Comparison of ENCODE assay signal across 19 cellular contexts in the genomic region with DNA sequence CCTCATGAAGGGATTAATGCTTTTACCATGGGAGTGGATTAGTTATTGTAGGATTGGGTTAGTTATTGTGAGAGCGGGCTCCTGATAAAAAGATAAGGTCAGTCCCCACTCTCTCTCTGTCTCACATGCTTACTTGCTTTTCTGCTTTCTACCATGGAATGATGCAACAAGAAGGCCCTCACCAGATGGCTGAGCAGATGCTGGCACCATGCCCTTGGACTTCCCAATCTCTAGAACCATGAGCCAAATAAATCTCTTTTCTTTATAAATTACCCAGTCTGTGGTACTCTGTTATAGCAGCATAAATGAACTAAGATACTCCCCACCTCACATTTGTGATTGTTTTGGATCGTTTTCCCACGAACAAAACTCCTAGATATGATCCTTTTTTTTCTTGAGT.
DNase-seq lines count a peak whose midpoint lies in the region; ATAC-seq and TF ChIP-seq lines count a peak whose summit lies in the region.
"Had no signal": no experiment of that assay in that cellular context is flagged by ENCODE, and none has a peak within 500 bp of the region (broad histone marks: within the 10 kb centered on the region; RNA-seq: fewer than 3 reads in every experiment).

No MANE protein-coding gene starts in this region.

- peak; percentile 8 to 36 for ATAC-seq in left cardiac atrium
- ATAC-seq: activated CD8-positive, alpha-beta memory T cell treated with anti-CD3 and anti-CD28 coated beads, Interleukin-2, amount 10 ng/mL, durations not matched to agents 7 days and 5 days; activated naive CD4-positive, alpha-beta T cell treated with anti-CD3 and anti-CD28 coated beads, Interleukin-2, amount 50 U/mL, for 72 hours; gastroesophageal sphincter had no signal

- H3K27ac Mint-ChIP-seq in mesothelial cell of epicardium, result no peak overlapping the region
- H3K27ac Mint-ChIP-seq: activated CD8-positive, alpha-beta memory T cell treated with anti-CD3 and anti-CD28 coated beads, Interleukin-2, amount 10 ng/mL, durations not matched to agents 7 days and 5 days; activated naive CD4-positive, alpha-beta T cell treated with anti-CD3 and anti-CD28 coated beads, Interleukin-2, amount 50 U/mL, for 72 hours; CD4-positive, alpha-beta T cell; IgD-negative memory B cell; neural progenitor cell; stimulated activated effector memory CD8-positive, alpha-beta T cell treated with anti-CD3 and anti-CD28 coated beads, Interleukin-12 subunit alpha, Interleukin-12 subunit beta, amount 100 ng/mL, for 72 hours had no signal

- DNase-seq in DMS 273 (lab: John Stamatoyannopoulos, UW; ENCODE audit: unreplicated experiment) (peak; percentile 90), NCI-H226 (peak; percentile 6), cerebellum (ENCODE audit: low spot score) (peak; percentile 23), left cardiac atrium (peak; percentile 72), mesothelial cell of epicardium (ENCODE audit: low spot score in 2 of 2, unreplicated experiment in 2 of 2) (no peak), dedifferentiated amniotic fluid mesenchymal stem cell (ENCODE audit: extremely low spot score) (no peak)
- no peak for DNase-seq in activated naive CD4-positive, alpha-beta T cell (lab: John Stamatoyannopoulos, UW)
- DNase-seq: activated CD4-positive, alpha-beta T cell treated with anti-CD3 and anti-CD28 coated beads for 4 hours; activated CD8-positive, alpha-beta memory T cell treated with anti-CD3 and anti-CD28 coated beads, Interleukin-2, amount 10 ng/mL, durations not matched to agents 7 days and 5 days; CD4-positive, alpha-beta T cell; NCI-H1417 treated with DMSO at 0.1 percent for 48 hours; SIG-M5; small intestine; stimulated activated CD4-positive, alpha-beta T cell treated with anti-CD3 and anti-CD28 coated beads, Interleukin-2, amount 100 ng/mL, for 24 hours had no signal

- H3K9me3 Mint-ChIP-seq in mesothelial cell of epicardium, result peaks cover 20% of the 10 kb centered on the region
- H3K9me3 Mint-ChIP-seq: neural progenitor cell had no signal

- intact Hi-C loops in left cardiac atrium (cut with DNase I), result no loop called here

- H3K4me1 Mint-ChIP-seq in mesothelial cell of epicardium, result peaks cover 9% of the 10 kb centered on the region
- H3K4me1 Mint-ChIP-seq: activated CD8-positive, alpha-beta memory T cell treated with anti-CD3 and anti-CD28 coated beads, Interleukin-2, amount 10 ng/mL, durations not matched to agents 7 days and 5 days; neural progenitor cell; stimulated activated effector memory CD8-positive, alpha-beta T cell treated with anti-CD3 and anti-CD28 coated beads, Interleukin-12 subunit alpha, Interleukin-12 subunit beta, amount 100 ng/mL, for 72 hours had no signal

- H3K27me3 Mint-ChIP-seq in mesothelial cell of epicardium (ENCODE audit: low read depth), result no peaks in the 10 kb centered on the region

- H3K36me3 Mint-ChIP-seq in mesothelial cell of epicardium, result peaks cover 10% of the 10 kb centered on the region
- H3K36me3 Mint-ChIP-seq: activated CD8-positive, alpha-beta memory T cell treated with anti-CD3 and anti-CD28 coated beads, Interleukin-2, amount 10 ng/mL, durations not matched to agents 7 days and 5 days; neural progenitor cell; stimulated activated effector memory CD8-positive, alpha-beta T cell treated with anti-CD3 and anti-CD28 coated beads, Interleukin-12 subunit alpha, Interleukin-12 subunit beta, amount 100 ng/mL, for 72 hours had no signal

- TF ChIP-seq CTCF in mesothelial cell of epicardium (IDR thresholded peaks at IDR 0.05; ENCODE audit: unreplicated experiment), result no peak

- no peak overlapping the region for H3K4me3 Mint-ChIP-seq in mesothelial cell of epicardium
- H3K4me3 Mint-ChIP-seq: activated CD8-positive, alpha-beta memory T cell treated with anti-CD3 and anti-CD28 coated beads, Interleukin-2, amount 10 ng/mL, durations not matched to agents 7 days and 5 days; CD4-positive, alpha-beta T cell; IgD-negative memory B cell; neural progenitor cell; stimulated activated effector memory CD8-positive, alpha-beta T cell treated with anti-CD3 and anti-CD28 coated beads, Interleukin-12 subunit alpha, Interleukin-12 subunit beta, amount 100 ng/mL, for 72 hours had no signal

Comparison
In these comparisons a context has a peak if more than half of its experiments do, and no peak if none do; other contexts are left out.
1. DNase-seq: peak in DMS 273 (single experiment), NCI-H226 (single experiment), cerebellum (single experiment) and left cardiac atrium (single experiment); none in activated naive CD4-positive, alpha-beta T cell (0 of 4), mesothelial cell of epicardium (0 of 2) and dedifferentiated amniotic fluid mesenchymal stem cell (single experiment).